ENCODE assay signal across 8 cellular contexts in the genomic region with DNA sequence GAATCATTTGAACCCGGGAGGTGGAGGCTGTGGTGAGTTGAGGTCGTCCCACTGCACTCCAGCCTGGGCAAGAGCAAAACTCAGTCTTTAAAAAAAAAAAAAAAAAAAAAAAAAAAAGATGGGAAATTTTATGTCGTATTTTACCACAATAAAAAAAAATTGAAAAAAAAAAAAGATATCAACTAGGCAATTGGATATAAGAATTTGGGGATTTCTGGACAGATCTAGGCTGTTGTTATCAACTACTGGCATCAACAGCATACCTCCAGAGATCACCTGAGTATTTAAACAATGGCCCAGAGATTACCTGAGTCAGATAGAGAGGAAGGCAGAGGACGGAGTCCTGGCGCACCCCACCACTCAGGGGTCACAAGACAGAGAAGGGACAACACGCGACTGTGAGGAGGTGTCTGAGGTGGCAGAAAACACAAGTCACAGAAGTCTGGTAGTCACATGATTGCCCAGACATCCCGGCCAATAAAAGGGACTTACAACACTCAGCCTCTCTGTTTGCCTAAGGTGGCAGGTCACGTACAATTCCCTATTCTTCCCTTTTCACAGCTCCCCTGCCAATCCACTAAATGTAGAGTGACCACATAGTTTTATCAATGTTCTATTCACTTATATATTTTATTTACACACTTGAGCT. TPM values are rescaled to one million over a fixed set of nuclear protein-coding genes. Genes with fewer than 3 reads are reported as not detected.
DNase-seq lines count a peak whose midpoint lies in the region; ATAC-seq, FAIRE-seq and TF ChIP-seq lines count a peak whose summit lies in the region.
"Had no signal": no experiment of that assay in that cellular context is flagged by ENCODE, and none has a peak within 500 bp of the region (broad histone marks: within the 10 kb centered on the region; RNA-seq: fewer than 3 reads in every experiment).

No MANE protein-coding gene starts in this region.

- no peak overlapping the region for H2AK5ac ChIP-seq in H1 (ENCODE audit: low read depth, low read length)

- peaks cover 16% of the 10 kb centered on the region for H3K4me1 Mint-ChIP-seq in osteocyte (ENCODE audit: unreplicated experiment)

- H3K36me3 ChIP-seq in GM06990 (ENCODE audit: control insufficient read depth, insufficient read depth, low read length) (no peaks in the 10 kb centered on the region; the same call in 1 of the 2 replicates), H1 (ENCODE audit: control insufficient read depth in 2 of 4, insufficient read depth in 4 of 4, low read length in 3 of 4) (peaks cover 3 to 19% (median 11%) of the 10 kb centered on the region in 4 experiments; a peak in 5 of 8 replicates)

- no peak overlapping the region for H2BK20ac ChIP-seq in H1 (ENCODE audit: low read length)

- no peak overlapping the region for H2BK120ac ChIP-seq in H1 (replicated peaks; ENCODE audit: low read depth, low read length)

- H3K27ac ChIP-seq in H1 (ENCODE audit: low read depth, low read length): no peak overlapping the region
- H3K27ac ChIP-seq: SJSA1 had no signal

- H3K23me2 ChIP-seq in H1 (ENCODE audit: low read depth, low read length): peaks cover 10% of the 10 kb centered on the region; the same call in 1 of the 2 replicates

- H3K9me3 ChIP-seq in H1 (ENCODE audit: insufficient read depth in 2 of 2, low read depth in 1 of 2, low read length in 1 of 2): no peaks in the 10 kb centered on the region
- H3K9me3 ChIP-seq: SJSA1 had no signal

- H2BK15ac ChIP-seq in H1 (ENCODE audit: low read length): no peak overlapping the region

- H2BK5ac ChIP-seq in H1 (ENCODE audit: low read depth, low read length): no peak overlapping the region

- no peak for TF ChIP-seq RAD21 in H1 (IDR thresholded peaks at IDR 0.05 in 1 of 2, conservative IDR thresholded peaks at IDR 0.05 in 1 of 2; ENCODE audit: low read depth in 2 of 2, low read length in 2 of 2)

- no peaks in the 10 kb centered on the region for H3K9me3 Mint-ChIP-seq in osteocyte (ENCODE audit: unreplicated experiment)

- FAIRE-seq in H1 (lab: Jason Lieb, UNC): no peak

- H3K79me1 ChIP-seq in H1 (ENCODE audit: low read depth, low read length): peaks cover 25% of the 10 kb centered on the region

- H3K27me3 ChIP-seq in GM06990 (replicated peaks; ENCODE audit: control insufficient read depth, insufficient read depth, low read length) (no peaks in the 10 kb centered on the region), H1 (replicated peaks in 1 of 4; ENCODE audit: control insufficient read depth in 3 of 4, extremely low read depth in 1 of 4, insufficient read depth in 3 of 4, low read length in 3 of 4) (no peaks in the 10 kb centered on the region)
- H3K27me3 ChIP-seq: SJSA1 had no signal

- no peak overlapping the region for H3K23ac ChIP-seq in H1 (ENCODE audit: insufficient read length)

- H3K4me1 ChIP-seq in H1 (replicated peaks in 1 of 4; ENCODE audit: control insufficient read depth in 3 of 4, insufficient read depth in 4 of 4, low read length in 3 of 4): peaks cover 0 to 5% (median 2%) of the 10 kb centered on the region in 4 experiments; a peak in 3 of 7 replicates

- DNase-seq in GM06990 (ENCODE audit: extremely low read depth, insufficient read length): no peak
- peak; percentile 47 for DNase-seq in NCI-H69 (lab: John Stamatoyannopoulos, UW)
- DNase-seq in H1 (ENCODE audit: low read depth in 1 of 2, low spot score in 2 of 2): no peak
- no peak for DNase-seq in osteocyte (ENCODE audit: extremely low spot score, unreplicated experiment)
- no peak for DNase-seq in pons (ENCODE audit: low spot score)

- H3K36me3 Mint-ChIP-seq in osteocyte (ENCODE audit: unreplicated experiment): peaks cover 13% of the 10 kb centered on the region

- POLR2A ChIA-PET in H1 (lab: Charles Lee; ENCODE audit: partially characterized antibody): interaction anchor here (0.8 kb wide), 1 partner anchor 13 kb away, joined by 3 read pairs; no protein-coding TSS in a partner anchor

- H3K4me2 ChIP-seq in H1 (ENCODE audit: insufficient read depth in 1 of 2, low read depth in 2 of 2, low read length in 2 of 2): peak overlapping the region; percentile 98; a peak in 3 of 4 replicates

- TF ChIP-seq CTCF in GM06990 (IDR thresholded peaks at IDR 0.05; ENCODE audit: insufficient read depth, low read length, poor library complexity, severe bottlenecking) (no peak), H1 (IDR thresholded peaks at IDR 0.05; ENCODE audit: control extremely low read depth in 1 of 3, insufficient read depth in 1 of 3, low read depth in 1 of 3, low read length in 3 of 3) (no peak), osteocyte (IDR thresholded peaks at IDR 0.05) (no peak)

- 82% methylated on average over 8 of the region's 9 CpGs; no CpG with 5 or more reads in 1 of the 2 experiments for WGBS in H1 (ENCODE audit: extremely low coverage in 1 of 2, insufficient coverage in 1 of 2, insufficient read length in 1 of 2, insufficient replicate concordance in 2 of 2, low coverage in 1 of 2, low lambda C conversion rate in 2 of 2, missing lambda C conversion rate in 1 of 2), 2 experiments

- H3K4me3 Mint-ChIP-seq in osteocyte (ENCODE audit: unreplicated experiment): peak overlapping the region; percentile 86

- H3K56ac ChIP-seq in H1 (replicated peaks; ENCODE audit: insufficient read length, low read depth, low read length): no peak overlapping the region

- no peak overlapping the region for H2BK12ac ChIP-seq in H1 (ENCODE audit: low read depth, low read length)

- H3K18ac ChIP-seq in H1 (ENCODE audit: extremely low read depth, low read length): no peak overlapping the region

- no peak for TF ChIP-seq POLR2A in H1 (IDR thresholded peaks at IDR 0.05; ENCODE audit: control extremely low read depth in 1 of 2, low read depth in 2 of 2, low read length in 2 of 2)

- peaks cover 5 to 13% of the 10 kb centered on the region in 2 experiments for H4K20me1 ChIP-seq in H1 (replicated peaks in 1 of 2; ENCODE audit: control insufficient read depth in 1 of 2, insufficient read depth in 2 of 2, low read length in 2 of 2)

- no peak overlapping the region for H3K14ac ChIP-seq in H1 (ENCODE audit: insufficient read length)

- no peak for TF ChIP-seq EP300 in H1 (IDR thresholded peaks at IDR 0.05; ENCODE audit: borderline replicate concordance in 1 of 2, low read depth in 2 of 2, low read length in 2 of 2)

- ATAC-seq in HG02981 (IDR thresholded peaks at IDR 0.05; ENCODE audit: unreplicated experiment): no peak
- ATAC-seq in HG02588 (IDR thresholded peaks at IDR 0.05; ENCODE audit: unreplicated experiment): no peak

- H3K4ac ChIP-seq in H1 (replicated peaks; ENCODE audit: insufficient read length, low read depth, low read length): no peak overlapping the region

- no peak overlapping the region for H3K27ac Mint-ChIP-seq in osteocyte (ENCODE audit: unreplicated experiment)

- CTCF ChIA-PET in H1 (lab: Charles Lee; ENCODE audit: partially characterized antibody): no interaction called here

- no peak overlapping the region for H4K91ac ChIP-seq in H1 (replicated peaks; ENCODE audit: insufficient read length, low read length)

- no peak overlapping the region for H3K9ac ChIP-seq in H1 (replicated peaks in 1 of 4; ENCODE audit: extremely low read depth in 1 of 4, low read depth in 3 of 4, low read length in 3 of 4)

- peaks cover 3 to 49% of the 10 kb centered on the region in 2 experiments for H3K79me2 ChIP-seq in H1 (ENCODE audit: control insufficient read depth in 1 of 2, insufficient read depth in 2 of 2, low read length in 2 of 2)

- H3K4me3 ChIP-seq in GM06990 (replicated peaks; ENCODE audit: low read depth, low read length): peak overlapping the region; percentile 79
- H3K4me3 ChIP-seq in H1 (ENCODE audit: extremely low read depth in 1 of 4, insufficient read depth in 2 of 4, low read depth in 3 of 4, low read length in 4 of 4): peak overlapping the region in 3 of 4 experiments; percentile 2 to 86 (median 74); a peak in 4 of 8 replicates

- H2AFZ ChIP-seq in H1 (ENCODE audit: low read length): no peak overlapping the region

- no peak overlapping the region for H4K5ac ChIP-seq in H1 (ENCODE audit: insufficient read length, low read depth, low read length)

- H4K8ac ChIP-seq in H1 (ENCODE audit: extremely low read depth, insufficient read depth, low read length): no peak overlapping the region

- H3K27me3 Mint-ChIP-seq in osteocyte (ENCODE audit: unreplicated experiment): no peaks in the 10 kb centered on the region

TF ChIP-seq in H1, 55 proteins besides CTCF, POLR2A, EP300 and RAD21 (continues in another document):
- no peak for TF ChIP-seq TEAD4 (IDR thresholded peaks at IDR 0.05; ENCODE audit: low read depth, low read length)
- TF ChIP-seq, protein P1, sequence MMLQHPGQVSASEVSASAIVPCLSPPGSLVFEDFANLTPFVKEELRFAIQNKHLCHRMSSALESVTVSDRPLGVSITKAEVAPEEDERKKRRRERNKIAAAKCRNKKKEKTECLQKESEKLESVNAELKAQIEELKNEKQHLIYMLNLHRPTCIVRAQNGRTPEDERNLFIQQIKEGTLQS (IDR thresholded peaks at IDR 0.05; ENCODE audit: insufficient read depth, low read depth, low read length): no peak
- no peak for TF ChIP-seq CBX8 (IDR thresholded peaks at IDR 0.05; ENCODE audit: borderline replicate concordance, low read depth, low read length)
- TF ChIP-seq GTF2F1 (IDR thresholded peaks at IDR 0.05; ENCODE audit: borderline replicate concordance, low read depth, low read length): no peak
- no peak for TF ChIP-seq RXRA (IDR thresholded peaks at IDR 0.05; ENCODE audit: insufficient read depth, low read depth, low read length)
- TF ChIP-seq SP2 (IDR thresholded peaks at IDR 0.05; ENCODE audit: low read length): no peak

RNA-seq across cellular contexts. Expression of a gene that starts 1.8 kb away (rescaled TPM):
- 46.5 and 50.2 TPM in 2 replicates for total RNA-seq in H1 (2021; fragmentation: NEBNext Ultra II Directional; extraction: Animal tissue kit (Norgen Biotek cat#: 25700))
- 14.3 and 17.2 TPM in 2 replicates for polyA plus RNA-seq in H1 (2011; rRNA removed)
- 18.3 TPM for polyA plus RNA-seq in H1 (2011; cell fraction: cytosol; rRNA removed)
- polyA plus RNA-seq in H1 (2011; cell fraction: nucleus; rRNA removed): 14.6 TPM
- polyA plus RNA-seq in H1 (2012, experiment 1 of 2): 18.5 to 23.3 TPM (median 20.4 TPM) in 4 replicates
- 8.8 TPM for polyA plus RNA-seq in H1 (2012, experiment 2 of 2)
- 16.6 TPM for polyA plus RNA-seq in H1 (2013, experiment 1 of 2)
- polyA plus RNA-seq in H1 (2013, experiment 2 of 2): 19.0 TPM
- polyA minus RNA-seq in H1 (2011; rRNA and poly(A)+ RNA removed): 25.6 and 31.6 TPM in 2 replicates
- 25.5 TPM for polyA minus RNA-seq in H1 (2011; cell fraction: cytosol; rRNA and poly(A)+ RNA removed)
- polyA minus RNA-seq in H1 (2011; cell fraction: nucleus; rRNA and poly(A)+ RNA removed): 11.8 TPM
- 36.9 and 37.7 TPM in 2 replicates for total RNA-seq in osteocyte

RNA-seq across cellular contexts. Expression of a gene that starts 2.0 kb away (rescaled TPM):
- total RNA-seq in H1 (2021; fragmentation: NEBNext Ultra II Directional; extraction: Animal tissue kit (Norgen Biotek cat#: 25700)): 32.0 and 33.1 TPM in 2 replicates
- polyA plus RNA-seq in H1 (2011; rRNA removed): 12.7 and 14.2 TPM in 2 replicates
- polyA plus RNA-seq in H1 (2011; cell fraction: cytosol; rRNA removed): 11.8 TPM
- 19.3 TPM for polyA plus RNA-seq in H1 (2011; cell fraction: nucleus; rRNA removed)
- polyA plus RNA-seq in H1 (2012, experiment 1 of 2): 12.0 to 17.0 TPM (median 16.3 TPM) in 4 replicates
- polyA plus RNA-seq in H1 (2012, experiment 2 of 2): 9.3 TPM
- 20.4 TPM for polyA plus RNA-seq in H1 (2013, experiment 1 of 2)
- 23.9 TPM for polyA plus RNA-seq in H1 (2013, experiment 2 of 2)
- polyA minus RNA-seq in H1 (2011; rRNA and poly(A)+ RNA removed): 43.1 and 51.7 TPM in 2 replicates
- 20.1 TPM for polyA minus RNA-seq in H1 (2011; cell fraction: cytosol; rRNA and poly(A)+ RNA removed)
- 31.8 TPM for polyA minus RNA-seq in H1 (2011; cell fraction: nucleus; rRNA and poly(A)+ RNA removed)
- 8.2 and 9.6 TPM in 2 replicates for total RNA-seq in osteocyte
